ENCODE assay signal across 22 cellular contexts in genomic region chr9:93291536-93292287, GRCh38.
A peak's percentile ranks its signal among the peaks of the same experiment; 100 is the strongest.
DNase-seq lines count a peak whose midpoint lies in the region; ATAC-seq, FAIRE-seq and TF ChIP-seq lines count a peak whose summit lies in the region.
"Had no signal": no experiment of that assay in that cellular context is flagged by ENCODE, and none has a peak within 500 bp of the region (broad histone marks: within the 10 kb centered on the region; RNA-seq: fewer than 3 reads in every experiment).

No MANE protein-coding gene starts in this region.

- H3K27me3 Mint-ChIP-seq in activated T-cell treated with anti-CD3 and anti-CD28 coated beads, Interleukin-2, amount 50 U/mL, for 72 hours (ENCODE audit: low read depth), result no peaks in the 10 kb centered on the region

- no peak overlapping the region for H3K56ac ChIP-seq in H1 (replicated peaks; ENCODE audit: insufficient read length, low read depth, low read length)

- no peak for TF ChIP-seq CTCF in H1 (IDR thresholded peaks at IDR 0.05; ENCODE audit: control extremely low read depth in 1 of 3, insufficient read depth in 1 of 3, low read depth in 1 of 3, low read length in 3 of 3)

- H3K27ac ChIP-seq in BLaER1 treated with 17β-estradiol and CSF1 and Interleukin-3, amounts not matched to agents 10 nM and 100 nM, result peak overlapping the region in 3 of 11 experiments; percentile 21 to 49 (median 47); a peak in 3 of 22 replicates
- H3K27ac ChIP-seq in H1 (ENCODE audit: low read depth, low read length), result no peak overlapping the region
- no peak overlapping the region for H3K27ac ChIP-seq in neuronal stem cell (replicated peaks; ENCODE audit: low read length)
- H3K27ac ChIP-seq: HL-60 had no signal

- CTCF ChIA-PET in H1 (lab: Charles Lee; ENCODE audit: partially characterized antibody), result interaction anchor here (1.0 to 4.4 kb wide), 6 partner anchors 10 to 98 kb away, joined by 3 to 18 read pairs (median 4); no protein-coding TSS in a partner anchor

- H2BK20ac ChIP-seq in H1 (ENCODE audit: low read length), result no peak overlapping the region

- no peak overlapping the region for H3K4me3 ChIP-seq in BLaER1 treated with 17β-estradiol and CSF1 and Interleukin-3, amounts not matched to agents 10 nM and 100 nM
- H3K4me3 ChIP-seq in H1 (ENCODE audit: extremely low read depth in 1 of 4, insufficient read depth in 2 of 4, low read depth in 3 of 4, low read length in 4 of 4) (no peak overlapping the region), neuronal stem cell (ENCODE audit: low read length in 2 of 2) (no peak overlapping the region)
- H3K4me3 ChIP-seq: K562, MG63 had no signal

- H2BK5ac ChIP-seq in H1 (ENCODE audit: low read depth, low read length) (0 out of 2 replicates have a peak overlapping the region, but pooled peaks have one; percentile 60), neuronal stem cell (ENCODE audit: low read length) (no peak overlapping the region)

- H3K27me3 ChIP-seq in BLaER1 treated with 17β-estradiol and CSF1 and Interleukin-3, amounts not matched to agents 10 nM and 100 nM, result peaks cover 0 to 45% (median 0%) of the 10 kb centered on the region in 11 experiments; a peak in 7 of 22 replicates
- H3K27me3 ChIP-seq in H1 (replicated peaks in 1 of 4; ENCODE audit: control insufficient read depth in 3 of 4, extremely low read depth in 1 of 4, insufficient read depth in 3 of 4, low read length in 3 of 4), result no peaks in the 10 kb centered on the region
- H3K27me3 ChIP-seq in neuronal stem cell (ENCODE audit: control insufficient read depth in 3 of 3, insufficient read depth in 3 of 3, low read depth in 1 of 3, low read length in 3 of 3), result peaks cover 0 to 4% (median 0%) of the 10 kb centered on the region in 3 experiments
- H3K27me3 ChIP-seq: MG63 had no signal

- peak; percentile 8 for DNase-seq in GM03348 (ENCODE audit: low spot score)
- no peak for DNase-seq in H1 (ENCODE audit: low read depth in 1 of 2, low spot score in 2 of 2)
- DNase-seq in neuronal stem cell (ENCODE audit: low spot score), result no peak
- DNase-seq in Ammon's horn (ENCODE audit: low spot score), result no peak
- DNase-seq in activated T-cell treated with anti-CD3 and anti-CD28 coated beads, Interleukin-2, amount 50 U/mL, for 72 hours, result no peak
- no peak for DNase-seq in NCI-H187 treated with DMSO at 0.1 percent for 48 hours (lab: John Stamatoyannopoulos, UW)
- DNase-seq: Calu3; CD8-positive, alpha-beta T cell; GDM1; H9; HFFc6; MG63; NCI-H1694 treated with DMSO at 0.1 percent for 48 hours; NCI-H2227 treated with DMSO at 0.1 percent for 48 hours; NCI-H510A; NCI-H748 treated with DMSO at 0.1 percent for 48 hours had no signal

- H2BK15ac ChIP-seq in H1 (ENCODE audit: low read length), result no peak overlapping the region
- no peak overlapping the region for H2BK15ac ChIP-seq in neuronal stem cell (ENCODE audit: low read length)

- POLR2A ChIA-PET in H1 (lab: Charles Lee; ENCODE audit: partially characterized antibody), result interaction anchor here (1.0 kb wide), 1 partner anchor 309 kb away, joined by 3 read pairs; no protein-coding TSS in a partner anchor

- H3K79me1 ChIP-seq in H1 (ENCODE audit: low read depth, low read length) (no peaks in the 10 kb centered on the region), neuronal stem cell (ENCODE audit: low read depth, low read length) (no peaks in the 10 kb centered on the region)

- H3K23me2 ChIP-seq in H1 (ENCODE audit: low read depth, low read length), result peaks cover 8% of the 10 kb centered on the region; the same call in 1 of the 2 replicates

- no peak overlapping the region for H3K27ac Mint-ChIP-seq in activated T-cell treated with anti-CD3 and anti-CD28 coated beads, Interleukin-2, amount 50 U/mL, for 72 hours
- H3K27ac Mint-ChIP-seq: CD8-positive, alpha-beta T cell; HFFc6 had no signal

- H4K5ac ChIP-seq in H1 (ENCODE audit: insufficient read length, low read depth, low read length), result no peak overlapping the region

- WGBS in H1 (ENCODE audit: extremely low coverage in 1 of 2, insufficient coverage in 1 of 2, insufficient read length in 1 of 2, insufficient replicate concordance in 2 of 2, low coverage in 1 of 2, low lambda C conversion rate in 2 of 2, missing lambda C conversion rate in 1 of 2), 2 experiments, result 87% methylated on average over 19 of the region's 19 CpGs; no CpG with 5 or more reads in 1 of the 2 experiments
- WGBS in neuronal stem cell (ENCODE audit: extremely low coverage in 2 of 2, insufficient read length in 2 of 2, insufficient replicate concordance in 1 of 2), 2 donors, result no CpG with 5 or more reads among the region's 19 CpGs

- no peaks in the 10 kb centered on the region for H3K9me3 ChIP-seq in BLaER1 treated with 17β-estradiol and CSF1 and Interleukin-3, amounts not matched to agents 10 nM and 100 nM (replicated peaks in 1 of 11)
- H3K9me3 ChIP-seq in H1 (ENCODE audit: insufficient read depth in 2 of 2, low read depth in 1 of 2, low read length in 1 of 2), result no peaks in the 10 kb centered on the region
- no peaks in the 10 kb centered on the region for H3K9me3 ChIP-seq in neuronal stem cell (replicated peaks in 1 of 2; ENCODE audit: control insufficient read depth in 2 of 2, insufficient read depth in 1 of 2, low read depth in 1 of 2, low read length in 2 of 2)
- H3K9me3 ChIP-seq: MG63 had no signal

- peak overlapping the region in 3 of 11 experiments; percentile 3 to 39 (median 16); a peak in 3 of 22 replicates for H3K9ac ChIP-seq in BLaER1 treated with 17β-estradiol and CSF1 and Interleukin-3, amounts not matched to agents 10 nM and 100 nM
- H3K9ac ChIP-seq in H1 (replicated peaks in 1 of 4; ENCODE audit: extremely low read depth in 1 of 4, low read depth in 3 of 4, low read length in 3 of 4) (no peak overlapping the region), neuronal stem cell (ENCODE audit: low read depth, low read length, poor library complexity) (no peak overlapping the region)

- H3K4me1 ChIP-seq in BLaER1 treated with 17β-estradiol and CSF1 and Interleukin-3, amounts not matched to agents 10 nM and 100 nM, result peaks cover 38 to 89% (median 83%) of the 10 kb centered on the region in 10 experiments
- H3K4me1 ChIP-seq in H1 (replicated peaks in 1 of 4; ENCODE audit: control insufficient read depth in 3 of 4, insufficient read depth in 4 of 4, low read length in 3 of 4), result no peaks in the 10 kb centered on the region
- H3K4me1 ChIP-seq in neuronal stem cell (ENCODE audit: control insufficient read depth in 2 of 2, insufficient read depth in 1 of 2, low read depth in 1 of 2, low read length in 2 of 2), result peaks cover 4 to 7% of the 10 kb centered on the region in 2 donors

- H2BK12ac ChIP-seq in H1 (ENCODE audit: low read depth, low read length), result no peak overlapping the region
- H2BK12ac ChIP-seq in neuronal stem cell (ENCODE audit: low read length), result no peak overlapping the region

- H3K36me3 ChIP-seq in BLaER1 treated with 17β-estradiol and CSF1 and Interleukin-3, amounts not matched to agents 10 nM and 100 nM, result no peaks in the 10 kb centered on the region
- H3K36me3 ChIP-seq in H1 (ENCODE audit: control insufficient read depth in 2 of 4, insufficient read depth in 4 of 4, low read length in 3 of 4), result peaks cover 0 to 5% (median 2%) of the 10 kb centered on the region in 4 experiments; a peak in 2 of 8 replicates
- H3K36me3 ChIP-seq in neuronal stem cell (replicated peaks in 1 of 2; ENCODE audit: control insufficient read depth in 2 of 2, insufficient read depth in 2 of 2, low read length in 2 of 2), result no peaks in the 10 kb centered on the region
- H3K36me3 ChIP-seq: MG63 had no signal

- peaks cover 7% of the 10 kb centered on the region for H3K4me1 Mint-ChIP-seq in activated T-cell treated with anti-CD3 and anti-CD28 coated beads, Interleukin-2, amount 50 U/mL, for 72 hours (ENCODE audit: low read depth)

- no peaks in the 10 kb centered on the region for H3K79me2 ChIP-seq in H1 (ENCODE audit: control insufficient read depth in 1 of 2, insufficient read depth in 2 of 2, low read length in 2 of 2)

- H3K14ac ChIP-seq in H1 (ENCODE audit: insufficient read length) (no peak overlapping the region), neuronal stem cell (ENCODE audit: low read length) (no peak overlapping the region)

- TF ChIP-seq POLR2A in H1 (IDR thresholded peaks at IDR 0.05; ENCODE audit: control extremely low read depth in 1 of 2, low read depth in 2 of 2, low read length in 2 of 2), result no peak

- TF ChIP-seq EP300 in H1 (IDR thresholded peaks at IDR 0.05; ENCODE audit: borderline replicate concordance in 1 of 2, low read depth in 2 of 2, low read length in 2 of 2), result no peak

- H2AFZ ChIP-seq in H1 (ENCODE audit: low read length) (no peak overlapping the region), neuronal stem cell (ENCODE audit: low read length) (no peak overlapping the region)

- no peaks in the 10 kb centered on the region for H3K36me3 Mint-ChIP-seq in activated T-cell treated with anti-CD3 and anti-CD28 coated beads, Interleukin-2, amount 50 U/mL, for 72 hours (ENCODE audit: insufficient read depth in 2 of 2)
- H3K36me3 Mint-ChIP-seq: CD8-positive, alpha-beta T cell had no signal

- TF ChIP-seq RAD21 in H1 (IDR thresholded peaks at IDR 0.05 in 1 of 2, conservative IDR thresholded peaks at IDR 0.05 in 1 of 2; ENCODE audit: low read depth in 2 of 2, low read length in 2 of 2), result no peak

- H3K4ac ChIP-seq in H1 (replicated peaks; ENCODE audit: insufficient read length, low read depth, low read length) (no peak overlapping the region), neuronal stem cell (ENCODE audit: low read length) (no peak overlapping the region)

- no peak overlapping the region for H2AK5ac ChIP-seq in H1 (ENCODE audit: low read depth, low read length)
- no peak overlapping the region for H2AK5ac ChIP-seq in neuronal stem cell (ENCODE audit: low read depth, low read length)

- H3K18ac ChIP-seq in H1 (ENCODE audit: extremely low read depth, low read length) (no peak overlapping the region), neuronal stem cell (ENCODE audit: low read length) (peak overlapping the region; percentile 0)

- no peak for ATAC-seq in activated T-cell treated with anti-CD3 and anti-CD28 coated beads, Interleukin-2, amount 50 U/mL, for 72 hours (replicated peaks in 1 of 2)
- ATAC-seq: CD8-positive, alpha-beta T cell; HepG2; K562; Panc1; SK-N-SH treated with all-trans-retinoic acid at 6 μM for 48 hours had no signal

- H2BK120ac ChIP-seq in H1 (replicated peaks; ENCODE audit: low read depth, low read length), result no peak overlapping the region
- no peak overlapping the region for H2BK120ac ChIP-seq in neuronal stem cell (ENCODE audit: low read depth, low read length)

- no peaks in the 10 kb centered on the region for H3K9me3 Mint-ChIP-seq in activated T-cell treated with anti-CD3 and anti-CD28 coated beads, Interleukin-2, amount 50 U/mL, for 72 hours
- H3K9me3 Mint-ChIP-seq: CD8-positive, alpha-beta T cell; H9; HFFc6 had no signal

- H3K23ac ChIP-seq in H1 (ENCODE audit: insufficient read length), result no peak overlapping the region
- H3K23ac ChIP-seq in neuronal stem cell (ENCODE audit: low read depth, low read length, poor library complexity), result no peak overlapping the region

- H4K8ac ChIP-seq in H1 (ENCODE audit: extremely low read depth, insufficient read depth, low read length) (no peak overlapping the region), neuronal stem cell (ENCODE audit: low read depth, low read length) (no peak overlapping the region)

- H4K91ac ChIP-seq in H1 (replicated peaks; ENCODE audit: insufficient read length, low read length) (no peak overlapping the region), neuronal stem cell (ENCODE audit: low read depth, low read length, poor library complexity) (no peak overlapping the region)

- H4K20me1 ChIP-seq in BLaER1 treated with 17β-estradiol and CSF1 and Interleukin-3, amounts not matched to agents 10 nM and 100 nM, result peaks cover 0 to 20% (median 0%) of the 10 kb centered on the region in 11 experiments; a peak in 4 of 22 replicates
- H4K20me1 ChIP-seq in H1 (replicated peaks in 1 of 2; ENCODE audit: control insufficient read depth in 1 of 2, insufficient read depth in 2 of 2, low read length in 2 of 2), result no peaks in the 10 kb centered on the region

- no peak overlapping the region for H3K4me3 Mint-ChIP-seq in activated T-cell treated with anti-CD3 and anti-CD28 coated beads, Interleukin-2, amount 50 U/mL, for 72 hours
- H3K4me3 Mint-ChIP-seq: CD8-positive, alpha-beta T cell; H9; HFFc6 had no signal

- H3K4me2 ChIP-seq in BLaER1 treated with 17β-estradiol and CSF1 and Interleukin-3, amounts not matched to agents 10 nM and 100 nM, result peak overlapping the region in 10 of 11 experiments; percentile 10 to 94 (median 84); a peak in 19 of 22 replicates
- H3K4me2 ChIP-seq in H1 (ENCODE audit: insufficient read depth in 1 of 2, low read depth in 2 of 2, low read length in 2 of 2) (no peak overlapping the region), neuronal stem cell (ENCODE audit: insufficient read depth, low read length, poor library complexity, severe bottlenecking) (no peak overlapping the region)

- FAIRE-seq in H1 (lab: Jason Lieb, UNC), result no peak
- FAIRE-seq: HepG2, K562 had no signal

Comparison
In these comparisons a context has a peak if more than half of its experiments do, and no peak if none do; other contexts are left out.
1. H3K4me2 ChIP-seq: peak in BLaER1 treated with 17β-estradiol and CSF1 and Interleukin-3, amounts not matched to agents 10 nM and 100 nM (10 of 11); none in H1 (0 of 2) and neuronal stem cell (single experiment).